ENCODE assay signal across 9 cellular contexts in genomic region chr14:65303185-65303901, GRCh38.
DNase-seq lines count a peak whose midpoint lies in the region; ATAC-seq, FAIRE-seq and TF ChIP-seq lines count a peak whose summit lies in the region.
"Had no signal": no experiment of that assay in that cellular context is flagged by ENCODE, and none has a peak within 500 bp of the region (broad histone marks: within the 10 kb centered on the region; RNA-seq: fewer than 3 reads in every experiment).

No MANE protein-coding gene starts in this region.

- H3K27me3 ChIP-seq in AG04450 (ENCODE audit: control insufficient read depth, insufficient read depth, low read length) = no peaks in the 10 kb centered on the region
- H3K27me3 ChIP-seq in mesenchymal stem cell (ENCODE audit: control insufficient read depth in 1 of 2, insufficient read depth in 1 of 2, low read length in 2 of 2) = no peaks in the 10 kb centered on the region
- no peaks in the 10 kb centered on the region for H3K27me3 ChIP-seq in aorta (ENCODE audit: control insufficient read depth in 1 of 2, insufficient read depth in 2 of 2, low read length in 1 of 2)

- no peak overlapping the region for H3K4me2 ChIP-seq in mesenchymal stem cell (ENCODE audit: low read length, poor library complexity, severe bottlenecking)

- H3K9me3 Mint-ChIP-seq in activated CD8-positive, alpha-beta T cell treated with anti-CD3 and anti-CD28 coated beads, Interleukin-2, amount 10 ng/mL, durations not matched to agents 7 days and 5 days (ENCODE audit: insufficient read depth) = peaks cover 6% of the 10 kb centered on the region
- no peaks in the 10 kb centered on the region for H3K9me3 Mint-ChIP-seq in CD14-positive monocyte

- H3K4me1 Mint-ChIP-seq in activated CD8-positive, alpha-beta T cell treated with anti-CD3 and anti-CD28 coated beads, Interleukin-2, amount 10 ng/mL, durations not matched to agents 7 days and 5 days (ENCODE audit: low read depth) = peaks cover 79% of the 10 kb centered on the region
- H3K4me1 Mint-ChIP-seq in CD14-positive monocyte = peaks cover 3% of the 10 kb centered on the region

- H3K4me1 ChIP-seq in mesenchymal stem cell (ENCODE audit: control insufficient read depth, insufficient read depth, low read depth, low read length) = peaks cover 1% of the 10 kb centered on the region
- no peaks in the 10 kb centered on the region for H3K4me1 ChIP-seq in aorta (ENCODE audit: control insufficient read depth in 1 of 2, insufficient read depth in 2 of 2, low read length in 2 of 2)

- peaks cover 20% of the 10 kb centered on the region for H3K36me3 Mint-ChIP-seq in activated CD8-positive, alpha-beta T cell treated with anti-CD3 and anti-CD28 coated beads, Interleukin-2, amount 10 ng/mL, durations not matched to agents 7 days and 5 days (ENCODE audit: low read depth)
- H3K36me3 Mint-ChIP-seq in CD14-positive monocyte = no peaks in the 10 kb centered on the region

- no peak overlapping the region for H2BK120ac ChIP-seq in mesenchymal stem cell (ENCODE audit: low read depth, low read length)

- H2AFZ ChIP-seq in mesenchymal stem cell (ENCODE audit: low read depth, low read length) = no peak overlapping the region

- POLR2A ChIA-PET in AG04450 (lab: Yijun Ruan, JAX) = interaction anchor here (0.5 kb wide), 1 partner anchor 134 kb away, joined by 5 read pairs; no protein-coding TSS in a partner anchor
- POLR2A ChIA-PET in activated CD8-positive, alpha-beta T cell treated with anti-CD3 and anti-CD28 coated beads, Interleukin-2, amount 10 ng/mL, durations not matched to agents 7 days and 5 days (lab: Charles Lee) = interaction anchor here (0.7 to 6.4 kb wide), 7 partner anchors 13 to 111 kb away, joined by 3 to 91 read pairs (median 23); no protein-coding TSS in a partner anchor

- H2AK5ac ChIP-seq in mesenchymal stem cell (ENCODE audit: low read length, severe bottlenecking) = no peak overlapping the region

- H3K79me1 ChIP-seq in mesenchymal stem cell (replicated peaks; ENCODE audit: low read length, poor library complexity, severe bottlenecking) = no peaks in the 10 kb centered on the region

- H3K27ac Mint-ChIP-seq in activated CD8-positive, alpha-beta T cell treated with anti-CD3 and anti-CD28 coated beads, Interleukin-2, amount 10 ng/mL, durations not matched to agents 7 days and 5 days = peak overlapping the region; percentile 78
- no peak overlapping the region for H3K27ac Mint-ChIP-seq in CD14-positive monocyte

- no peak overlapping the region for H3K23ac ChIP-seq in mesenchymal stem cell (ENCODE audit: low read length in 2 of 2)

- intact Hi-C loops in aorta (cut with DNase I) (no loop called here), CD14-positive monocyte (cut with micrococcal nuclease) (no loop called here)

- CTCF ChIA-PET in AG04450 (lab: Charles Lee) = no interaction called here
- CTCF ChIA-PET in activated CD8-positive, alpha-beta T cell treated with anti-CD3 and anti-CD28 coated beads, Interleukin-2, amount 10 ng/mL, durations not matched to agents 7 days and 5 days (lab: Charles Lee) = interaction anchor here (0.8 to 6.2 kb wide), 12 partner anchors 9 to 521 kb away, joined by 3 to 53 read pairs (median 4); partner anchors contain the start of gene FUT8

- no peak overlapping the region for H4K91ac ChIP-seq in mesenchymal stem cell (ENCODE audit: low read length)

- no peak for TF ChIP-seq CTCF in AG04450 (IDR thresholded peaks at IDR 0.05; ENCODE audit: low read depth, low read length)
- no peak for TF ChIP-seq CTCF in CD14-positive monocyte (IDR thresholded peaks at IDR 0.05)

- FAIRE-seq in GM12891 (lab: Jason Lieb, UNC) = no peak
- FAIRE-seq: D721Med had no signal

- H3K9ac ChIP-seq in mesenchymal stem cell (ENCODE audit: low read length) = peak overlapping the region; percentile 8

- no peak overlapping the region for H2BK5ac ChIP-seq in mesenchymal stem cell (ENCODE audit: low read depth, low read length, poor library complexity, severe bottlenecking)

- peak; percentile 48 for TF ChIP-seq POLR2A in GM12891 (IDR thresholded peaks at IDR 0.05; ENCODE audit: low read depth, low read length)

- peak overlapping the region; percentile 31 for H3K27ac ChIP-seq in AG04450 (ENCODE audit: low read depth, low read length)
- no peak overlapping the region for H3K27ac ChIP-seq in mesenchymal stem cell (ENCODE audit: low read length, poor library complexity, severe bottlenecking)
- H3K27ac ChIP-seq in aorta (ENCODE audit: low read depth in 1 of 2, low read length in 2 of 2) = no peak overlapping the region

- H3K4me3 ChIP-seq in AG04450 (ENCODE audit: low read depth, low read length) (no peak overlapping the region), mesenchymal stem cell (ENCODE audit: insufficient read depth in 1 of 2, low read depth in 1 of 2, low read length in 2 of 2) (no peak overlapping the region), aorta (ENCODE audit: low read length in 2 of 2) (no peak overlapping the region)

- WGBS in mesenchymal stem cell = 76% methylated on average over 6 of the region's 8 CpGs
- WGBS in aorta, 2 donors = 32 to 38% methylated on average over 8 of the region's 8 CpGs

- no peak overlapping the region for H3K14ac ChIP-seq in mesenchymal stem cell (ENCODE audit: low read length in 2 of 2)

- no peak overlapping the region for H3K18ac ChIP-seq in mesenchymal stem cell (ENCODE audit: low read depth in 1 of 2, low read length in 2 of 2)

- peak overlapping the region; percentile 44 for H3K4me3 Mint-ChIP-seq in activated CD8-positive, alpha-beta T cell treated with anti-CD3 and anti-CD28 coated beads, Interleukin-2, amount 10 ng/mL, durations not matched to agents 7 days and 5 days
- H3K4me3 Mint-ChIP-seq in CD14-positive monocyte = no peak overlapping the region

- no peak overlapping the region for H2BK12ac ChIP-seq in mesenchymal stem cell (ENCODE audit: low read length in 2 of 2)

- DNase-seq in AG04450 (ENCODE audit: low read depth, low spot score) (no peak), GM12891 (ENCODE audit: insufficient read length, low spot score) (no peak), mesenchymal stem cell (no peak), aorta (no peak), islet precursor cell (no peak), CD14-positive monocyte (ENCODE audit: low spot score) (no peak), COR-L47 (lab: John Stamatoyannopoulos, UW) (no peak)
- DNase-seq in activated CD8-positive, alpha-beta T cell treated with anti-CD3 and anti-CD28 coated beads, Interleukin-2, amount 10 ng/mL, durations not matched to agents 7 days and 5 days = peak; percentile 33

- H3K9me3 ChIP-seq in AG04450 (ENCODE audit: control insufficient read depth, insufficient read depth, low read length) (no peaks in the 10 kb centered on the region), mesenchymal stem cell (ENCODE audit: control insufficient read depth, low read length) (no peaks in the 10 kb centered on the region), aorta (ENCODE audit: control insufficient read depth, low read length) (no peaks in the 10 kb centered on the region)

- H3K27me3 Mint-ChIP-seq in activated CD8-positive, alpha-beta T cell treated with anti-CD3 and anti-CD28 coated beads, Interleukin-2, amount 10 ng/mL, durations not matched to agents 7 days and 5 days (ENCODE audit: low read depth) = no peaks in the 10 kb centered on the region
- H3K27me3 Mint-ChIP-seq in CD14-positive monocyte (ENCODE audit: low read depth in 3 of 3) = no peaks in the 10 kb centered on the region

- H3K4ac ChIP-seq in mesenchymal stem cell (ENCODE audit: low read depth in 1 of 2, low read length in 2 of 2) = no peak overlapping the region

- no peaks in the 10 kb centered on the region for H3K36me3 ChIP-seq in mesenchymal stem cell (ENCODE audit: control insufficient read depth in 1 of 2, insufficient read depth in 2 of 2, low read depth in 1 of 2, low read length in 2 of 2)
- H3K36me3 ChIP-seq in aorta (ENCODE audit: control insufficient read depth in 1 of 2, insufficient read depth in 2 of 2, low read length in 1 of 2) = no peaks in the 10 kb centered on the region

- H2BK15ac ChIP-seq in mesenchymal stem cell (ENCODE audit: low read depth, poor library complexity, severe bottlenecking) = no peak overlapping the region

- ATAC-seq in activated CD8-positive, alpha-beta T cell treated with anti-CD3 and anti-CD28 coated beads, Interleukin-2, amount 10 ng/mL, durations not matched to agents 7 days and 5 days = peak; percentile 13
- ATAC-seq in aorta (ENCODE audit: low FRiP score) = no peak

- no peak overlapping the region for H4K8ac ChIP-seq in mesenchymal stem cell (ENCODE audit: low read length)

TF ChIP-seq in GM12891, 5 proteins besides CTCF, POLR2A, EP300 and RAD21:
- TF ChIP-seq TAF1 (IDR thresholded peaks at IDR 0.05; ENCODE audit: low read depth, low read length) (peak; percentile 50; the same call in 1 of the 2 replicates), SPI1 (IDR thresholded peaks at IDR 0.05; ENCODE audit: low read depth, low read length) (no peak), POLR2AphosphoS5 (IDR thresholded peaks at IDR 0.05; ENCODE audit: low read depth, low read length) (peak; percentile 40), POU2F2 (IDR thresholded peaks at IDR 0.05; ENCODE audit: low read depth, low read length) (peak; percentile 69; the same call in 1 of the 2 replicates), PAX5 (IDR thresholded peaks at IDR 0.05; ENCODE audit: insufficient read depth, low read length, severe bottlenecking) (no peak)
